In genomic region chr14:69354383-69355154, GRCh38 we compare ENCODE assay signal across 7 cellular contexts. TPM values are rescaled to one million over a fixed set of nuclear protein-coding genes. Genes with fewer than 3 reads are reported as not detected.
DNase-seq lines count a peak whose midpoint lies in the region; ATAC-seq and TF ChIP-seq lines count a peak whose summit lies in the region.

No MANE protein-coding gene starts in this region.

- intact Hi-C loops in A673 (cut with micrococcal nuclease; ENCODE audit: unreplicated experiment) = no loop called here

- no peak overlapping the region for H3K27ac ChIP-seq in A673 (ENCODE audit: low read depth, low read length, poor library complexity, severe bottlenecking)

- DNase-seq in activated CD4-positive, alpha-beta T cell treated with anti-CD3 and anti-CD28 coated beads for 24 hours (ENCODE audit: low read depth in 2 of 2) = peak; percentile 50 to 54
- DNase-seq in epithelial cell of esophagus (ENCODE audit: low read depth) = peak; percentile 30
- peak; percentile 7 for DNase-seq in stimulated activated CD8-positive, alpha-beta memory T cell treated with anti-CD3 and anti-CD28 coated beads, Interleukin-12 subunit alpha, Interleukin-12 subunit beta, amount 100 ng/mL, for 1 hour (ENCODE audit: low read depth)
- DNase-seq in A673 (ENCODE audit: low spot score) = no peak
- DNase-seq in SIG-M5 treated with dmso at 0.1 percent for 504 hours (lab: John Stamatoyannopoulos, UW; ENCODE audit: unreplicated experiment) = no peak

- no peaks in the 10 kb centered on the region for H3K4me1 ChIP-seq in A673 (ENCODE audit: insufficient read depth, low read length, poor library complexity, severe bottlenecking)

- no peaks in the 10 kb centered on the region for H3K27me3 ChIP-seq in A673 (replicated peaks; ENCODE audit: insufficient read depth, low read depth, low read length, poor library complexity)

- ATAC-seq in GM19324 (IDR thresholded peaks at IDR 0.05; ENCODE audit: low FRiP score, unreplicated experiment) (peak; percentile 81), HG03066 (IDR thresholded peaks at IDR 0.05; ENCODE audit: low read depth, unreplicated experiment) (peak; percentile 91)

- no TSS peak for BruUV-seq in A673 (replicated peaks; lab: Mats Ljungman, UMichigan)

- POLR2A ChIA-PET in A673 (lab: Charles Lee; ENCODE audit: low non-redundant PET) = no interaction called here

- H3K9me3 ChIP-seq in A673 (ENCODE audit: low read depth, low read length, poor library complexity, severe bottlenecking) = no peaks in the 10 kb centered on the region

- CTCF ChIA-PET in A673 (lab: Charles Lee) = no interaction called here

- H3K36me3 ChIP-seq in A673 (ENCODE audit: insufficient read depth, low read length, poor library complexity, severe bottlenecking) = no peaks in the 10 kb centered on the region

- TF ChIP-seq CTCF in epithelial cell of esophagus (IDR thresholded peaks at IDR 0.05; ENCODE audit: insufficient read depth, low read depth, low read length, missing control alignments) = no peak
- no peak for TF ChIP-seq CTCF in A673 (conservative IDR thresholded peaks at IDR 0.05; ENCODE audit: low read depth, low read length)

- H3K4me3 ChIP-seq in epithelial cell of esophagus (ENCODE audit: low read length) (no peak overlapping the region), A673 (ENCODE audit: low read depth, low read length, poor library complexity, severe bottlenecking) (no peak overlapping the region)

RNA-seq across cellular contexts. Expression of gene ERH, which starts 43.5 kb away (rescaled TPM):
- total RNA-seq in A673 (2021) = 452 and 472 TPM in 2 replicates

RNA-seq across cellular contexts. Expression of gene SLC39A9, which starts 43.9 kb away (rescaled TPM):
- 59.2 and 60.8 TPM in 2 replicates for total RNA-seq in A673 (2021)

Comparison
In these comparisons a context has a peak if more than half of its experiments do, and no peak if none do; other contexts are left out.
1. DNase-seq: peak in activated CD4-positive, alpha-beta T cell treated with anti-CD3 and anti-CD28 coated beads for 24 hours (2 of 2), epithelial cell of esophagus (single experiment) and stimulated activated CD8-positive, alpha-beta memory T cell treated with anti-CD3 and anti-CD28 coated beads, Interleukin-12 subunit alpha, Interleukin-12 subunit beta, amount 100 ng/mL, for 1 hour (single experiment); none in A673 (single experiment) and SIG-M5 treated with dmso at 0.1 percent for 504 hours (single experiment).